1 cellular context compared by ENCODE assay signal in the genomic region with DNA sequence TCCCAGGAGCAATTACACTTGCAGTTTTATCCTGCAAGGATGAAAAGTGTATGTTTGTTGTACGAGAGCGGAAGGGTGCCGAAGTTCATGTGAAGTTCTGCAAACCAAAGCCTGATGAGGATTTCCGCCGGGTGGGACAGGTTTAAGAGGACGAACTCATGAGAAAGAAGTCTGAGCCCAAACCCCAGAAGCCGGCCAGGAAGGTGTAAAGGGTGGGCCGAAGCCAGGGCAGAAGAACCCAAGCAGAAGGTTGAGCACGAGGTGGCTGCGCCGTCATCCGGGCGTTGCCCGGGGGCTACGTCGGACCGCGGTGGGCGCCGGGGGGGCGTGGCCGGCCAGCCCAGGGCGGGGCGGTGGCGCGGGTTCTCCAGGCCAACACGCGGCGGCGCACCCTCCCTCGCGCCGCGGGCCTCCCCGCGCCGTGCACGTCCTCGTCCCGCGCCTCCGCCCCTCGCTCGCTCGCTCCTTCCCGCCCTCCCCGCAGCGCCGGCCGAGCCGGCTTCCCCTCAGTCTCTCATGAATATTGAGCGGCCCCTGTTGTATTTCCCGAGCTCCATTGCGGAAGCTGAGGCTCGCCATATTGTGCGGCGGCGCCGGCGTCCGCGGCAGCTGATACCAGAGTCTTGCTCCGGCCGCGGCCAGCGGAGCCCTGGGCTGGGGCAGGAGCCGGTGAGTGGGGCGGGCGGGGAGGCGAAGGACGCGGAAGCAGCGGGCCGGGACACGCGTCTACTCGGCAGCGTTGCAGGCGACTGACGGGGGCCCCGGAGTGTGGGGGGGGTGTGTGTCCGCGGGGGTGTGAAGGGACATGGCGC.
TF ChIP-seq lines count a peak whose summit lies in the region.

A gene (plus strand): TSS at position 578 of the 812 bp plus-strand sequence. CDS start 41,996 bp downstream, outside the sequence.

TF ChIP-seq in HEK293, 187 proteins besides CTCF, POLR2A, EP300 and RAD21 (continued from another document):
- TF ChIP-seq, protein P1, sequence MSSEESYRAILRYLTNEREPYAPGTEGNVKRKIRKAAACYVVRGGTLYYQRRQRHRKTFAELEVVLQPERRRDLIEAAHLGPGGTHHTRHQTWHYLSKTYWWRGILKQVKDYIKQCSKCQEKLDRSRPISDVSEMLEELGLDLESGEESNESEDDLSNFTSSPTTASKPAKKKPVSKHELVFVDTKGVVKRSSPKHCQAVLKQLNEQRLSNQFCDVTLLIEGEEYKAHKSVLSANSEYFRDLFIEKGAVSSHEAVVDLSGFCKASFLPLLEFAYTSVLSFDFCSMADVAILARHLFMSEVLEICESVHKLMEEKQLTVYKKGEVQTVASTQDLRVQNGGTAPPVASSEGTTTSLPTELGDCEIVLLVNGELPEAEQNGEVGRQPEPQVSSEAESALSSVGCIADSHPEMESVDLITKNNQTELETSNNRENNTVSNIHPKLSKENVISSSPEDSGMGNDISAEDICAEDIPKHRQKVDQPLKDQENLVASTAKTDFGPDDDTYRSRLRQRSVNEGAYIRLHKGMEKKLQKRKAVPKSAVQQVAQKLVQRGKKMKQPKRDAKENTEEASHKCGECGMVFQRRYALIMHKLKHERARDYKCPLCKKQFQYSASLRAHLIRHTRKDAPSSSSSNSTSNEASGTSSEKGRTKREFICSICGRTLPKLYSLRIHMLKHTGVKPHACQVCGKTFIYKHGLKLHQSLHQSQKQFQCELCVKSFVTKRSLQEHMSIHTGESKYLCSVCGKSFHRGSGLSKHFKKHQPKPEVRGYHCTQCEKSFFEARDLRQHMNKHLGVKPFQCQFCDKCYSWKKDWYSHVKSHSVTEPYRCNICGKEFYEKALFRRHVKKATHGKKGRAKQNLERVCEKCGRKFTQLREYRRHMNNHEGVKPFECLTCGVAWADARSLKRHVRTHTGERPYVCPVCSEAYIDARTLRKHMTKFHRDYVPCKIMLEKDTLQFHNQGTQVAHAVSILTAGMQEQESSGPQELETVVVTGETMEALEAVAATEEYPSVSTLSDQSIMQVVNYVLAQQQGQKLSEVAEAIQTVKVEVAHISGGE (tag by site-specific recombination; conservative IDR thresholded peaks at IDR 0.05; ENCODE audit: low read depth): peak; percentile 62
- TF ChIP-seq KLF1 (tag by site-specific recombination; IDR thresholded peaks at IDR 0.05) (peak; percentile 81), ZNF549 (tag by site-specific recombination; IDR thresholded peaks at IDR 0.05) (peak; percentile 25; the same call in 1 of the 2 replicates), ZNF596 (tag by site-specific recombination; IDR thresholded peaks at IDR 0.05) (peak; percentile 52), ZNF335 (tag by site-specific recombination; conservative IDR thresholded peaks at IDR 0.05) (peak; percentile 82), SP3 (tag by site-specific recombination; IDR thresholded peaks at IDR 0.05) (no peak; the same call in 1 of the 2 replicates), KLF9 (tag by site-specific recombination; IDR thresholded peaks at IDR 0.05; ENCODE audit: low read depth) (peak; percentile 51), GLI2 (tag by site-specific recombination; IDR thresholded peaks at IDR 0.05; ENCODE audit: borderline replicate concordance, low read depth) (no peak), ZNF76 (tag by site-specific recombination; IDR thresholded peaks at IDR 0.05; ENCODE audit: borderline replicate concordance, low read depth) (peak; percentile 75), KLF16 (tag by site-specific recombination; IDR thresholded peaks at IDR 0.05) (peak; percentile 76; the same call in 1 of the 2 replicates), BCL11A (tag by site-specific recombination; IDR thresholded peaks at IDR 0.05; ENCODE audit: low read depth) (no peak), ZNF529 (tag by site-specific recombination; IDR thresholded peaks at IDR 0.05; ENCODE audit: insufficient replicate concordance) (no peak), ZNF311 (tag by site-specific recombination; IDR thresholded peaks at IDR 0.05; ENCODE audit: borderline replicate concordance) (no peak), ZNF324 (tag by site-specific recombination; IDR thresholded peaks at IDR 0.05) (peak; percentile 23; the same call in 1 of the 2 replicates), ZNF624 (tag by site-specific recombination; IDR thresholded peaks at IDR 0.05) (no peak), ZNF473 (tag by site-specific recombination; IDR thresholded peaks at IDR 0.05) (no peak), ZNF140 (tag by site-specific recombination; IDR thresholded peaks at IDR 0.05) (no peak)
- TF ChIP-seq, protein P2, sequence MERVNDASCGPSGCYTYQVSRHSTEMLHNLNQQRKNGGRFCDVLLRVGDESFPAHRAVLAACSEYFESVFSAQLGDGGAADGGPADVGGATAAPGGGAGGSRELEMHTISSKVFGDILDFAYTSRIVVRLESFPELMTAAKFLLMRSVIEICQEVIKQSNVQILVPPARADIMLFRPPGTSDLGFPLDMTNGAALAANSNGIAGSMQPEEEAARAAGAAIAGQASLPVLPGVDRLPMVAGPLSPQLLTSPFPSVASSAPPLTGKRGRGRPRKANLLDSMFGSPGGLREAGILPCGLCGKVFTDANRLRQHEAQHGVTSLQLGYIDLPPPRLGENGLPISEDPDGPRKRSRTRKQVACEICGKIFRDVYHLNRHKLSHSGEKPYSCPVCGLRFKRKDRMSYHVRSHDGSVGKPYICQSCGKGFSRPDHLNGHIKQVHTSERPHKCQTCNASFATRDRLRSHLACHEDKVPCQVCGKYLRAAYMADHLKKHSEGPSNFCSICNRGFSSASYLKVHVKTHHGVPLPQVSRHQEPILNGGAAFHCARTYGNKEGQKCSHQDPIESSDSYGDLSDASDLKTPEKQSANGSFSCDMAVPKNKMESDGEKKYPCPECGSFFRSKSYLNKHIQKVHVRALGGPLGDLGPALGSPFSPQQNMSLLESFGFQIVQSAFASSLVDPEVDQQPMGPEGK (tag by site-specific recombination; IDR thresholded peaks at IDR 0.05): peak; percentile 89; the same call in 1 of the 2 replicates
- TF ChIP-seq, protein P3, sequence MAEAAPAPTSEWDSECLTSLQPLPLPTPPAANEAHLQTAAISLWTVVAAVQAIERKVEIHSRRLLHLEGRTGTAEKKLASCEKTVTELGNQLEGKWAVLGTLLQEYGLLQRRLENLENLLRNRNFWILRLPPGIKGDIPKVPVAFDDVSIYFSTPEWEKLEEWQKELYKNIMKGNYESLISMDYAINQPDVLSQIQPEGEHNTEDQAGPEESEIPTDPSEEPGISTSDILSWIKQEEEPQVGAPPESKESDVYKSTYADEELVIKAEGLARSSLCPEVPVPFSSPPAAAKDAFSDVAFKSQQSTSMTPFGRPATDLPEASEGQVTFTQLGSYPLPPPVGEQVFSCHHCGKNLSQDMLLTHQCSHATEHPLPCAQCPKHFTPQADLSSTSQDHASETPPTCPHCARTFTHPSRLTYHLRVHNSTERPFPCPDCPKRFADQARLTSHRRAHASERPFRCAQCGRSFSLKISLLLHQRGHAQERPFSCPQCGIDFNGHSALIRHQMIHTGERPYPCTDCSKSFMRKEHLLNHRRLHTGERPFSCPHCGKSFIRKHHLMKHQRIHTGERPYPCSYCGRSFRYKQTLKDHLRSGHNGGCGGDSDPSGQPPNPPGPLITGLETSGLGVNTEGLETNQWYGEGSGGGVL (tag by site-specific recombination; IDR thresholded peaks at IDR 0.05): 0 out of 2 replicates have a peak, but pooled peaks have one; percentile 70
